Comparison of ENCODE assay signal across 8 cellular contexts in the genomic region with DNA sequence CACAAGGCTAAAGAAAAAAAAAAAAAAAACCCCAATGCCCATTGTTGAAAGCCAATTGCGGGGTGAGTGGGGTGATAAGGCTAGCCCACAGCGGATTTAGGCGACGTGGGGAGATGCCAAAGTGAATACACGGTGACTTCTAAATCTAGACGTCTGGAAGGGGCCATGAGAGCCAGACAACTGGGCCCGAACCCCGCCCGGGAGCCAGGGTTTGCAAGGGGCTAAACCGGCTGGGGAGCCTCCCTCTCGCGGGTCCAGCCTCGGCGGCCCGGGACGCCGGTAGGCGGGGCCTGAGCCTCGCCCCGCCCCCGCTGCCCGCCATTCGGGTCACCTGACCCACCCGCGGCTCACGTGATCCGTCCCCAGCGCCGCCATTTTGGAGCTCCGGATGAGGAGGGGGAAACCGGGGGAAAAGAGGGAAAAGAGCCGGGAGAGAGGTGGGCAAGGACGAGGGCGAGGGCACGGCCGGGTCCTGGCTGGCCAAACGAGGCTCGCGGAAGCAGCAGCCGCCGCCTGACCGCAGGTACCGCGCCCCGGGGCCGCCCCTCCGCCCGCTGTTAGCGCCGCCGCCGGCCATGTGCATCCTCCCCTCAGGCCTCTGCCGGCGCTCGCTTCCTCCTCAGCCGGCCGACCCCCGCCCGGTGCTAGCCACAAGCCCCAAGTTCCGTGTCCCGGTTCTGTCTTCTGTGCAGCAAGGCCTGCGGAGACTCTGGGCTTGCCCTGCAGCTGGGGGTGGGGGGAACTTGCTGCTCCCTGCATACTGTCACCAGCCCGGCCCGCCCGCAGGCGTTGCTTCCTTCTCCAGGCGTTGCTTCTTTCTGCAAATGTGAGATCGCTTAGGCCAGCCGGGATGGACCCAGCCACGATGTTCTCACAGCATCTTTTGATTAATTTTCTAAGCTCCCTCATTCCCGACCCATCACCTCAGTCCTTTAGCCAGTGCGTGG. TPM values are rescaled to one million over a fixed set of nuclear protein-coding genes. Genes with fewer than 3 reads are reported as not detected.
A peak's percentile ranks its signal among the peaks of the same experiment; 100 is the strongest.
DNase-seq lines count a peak whose midpoint lies in the region; ATAC-seq and TF ChIP-seq lines count a peak whose summit lies in the region.

Gene ZNF507, plus strand, starts transcription at position 350 of the 947 bp plus-strand sequence. CDS start 7,221 bp downstream, outside the sequence.

- peak within 1 kb of the TSS; percentile 82 for H3K9ac ChIP-seq in OCI-LY1 (ENCODE audit: low read length)

- no peaks in the 10 kb centered on the region for H4K20me1 ChIP-seq in OCI-LY1 (ENCODE audit: insufficient read depth, low read length)

- no peaks in the 10 kb centered on the region for H3F3A ChIP-seq in OCI-LY1 (ENCODE audit: insufficient read depth, low read length)

- H3K4me1 ChIP-seq in OCI-LY1 (ENCODE audit: insufficient read depth, low read length, severe bottlenecking) = peaks cover 18% of the 10 kb centered on the region

- H3K4me3 ChIP-seq in OCI-LY1 (ENCODE audit: low read depth, low read length, poor library complexity, severe bottlenecking) = peak within 1 kb of the TSS; percentile 81
- peak within 1 kb of the TSS; percentile 93 for H3K4me3 ChIP-seq in epithelial cell of proximal tubule (ENCODE audit: low read depth, low read length)

- TF ChIP-seq CTCF in OCI-LY1 (IDR thresholded peaks at IDR 0.05; ENCODE audit: low read length) (peak; percentile 3; the same call in 1 of the 2 replicates), epithelial cell of proximal tubule (conservative IDR thresholded peaks at IDR 0.05; ENCODE audit: low read depth, low read length) (no peak)

- no peaks in the 10 kb centered on the region for H3K9me2 ChIP-seq in OCI-LY1 (ENCODE audit: low read depth, low read length)

- peak within 1 kb of the TSS; percentile 94 for H2AFZ ChIP-seq in OCI-LY1 (ENCODE audit: low read length)

- peaks cover 33% of the 10 kb centered on the region for H3K36me3 ChIP-seq in OCI-LY1 (ENCODE audit: insufficient read depth, low read length)

- H3K9me3 ChIP-seq in OCI-LY1 (ENCODE audit: low read length) = no peaks in the 10 kb centered on the region

- H3K27me3 ChIP-seq in OCI-LY1 (ENCODE audit: insufficient read depth, low read length) = no peaks in the 10 kb centered on the region

- DNase-seq in DMS 273 (lab: John Stamatoyannopoulos, UW; ENCODE audit: unreplicated experiment) (peak; percentile 94), HUDEP-2 (lab: John Stamatoyannopoulos, UW; ENCODE audit: unreplicated experiment in 76 of 76) (peak in 74 of 76 experiments; percentile 22 to 98 (median 82)), activated T-cell treated with anti-CD3 and anti-CD28 coated beads for 24 hours (ENCODE audit: low read depth) (peak; percentile 79), epithelial cell of proximal tubule (ENCODE audit: low read depth) (no peak), mucosa of gallbladder (ENCODE audit: low spot score) (peak; percentile 75)
- peak; percentile 80 for DNase-seq in stimulated activated CD8-positive, alpha-beta memory T cell treated with anti-CD3 and anti-CD28 coated beads, Interleukin-4, amount 100 ng/mL, for 24 hours (ENCODE audit: low read depth)

- peak within 1 kb of the TSS; percentile 81 for H3K4me2 ChIP-seq in OCI-LY1 (ENCODE audit: low read length)

- peaks cover 26% of the 10 kb centered on the region for H3K79me2 ChIP-seq in OCI-LY1 (ENCODE audit: insufficient read depth, low read length)

- H3K27ac ChIP-seq in OCI-LY1 (ENCODE audit: low read depth, low read length, poor library complexity, severe bottlenecking) = peak within 1 kb of the TSS; percentile 14

- peak; percentile 81 for ATAC-seq in GM21390 (IDR thresholded peaks at IDR 0.05; ENCODE audit: unreplicated experiment)

RNA-seq across cellular contexts. Expression of gene ZNF507, which starts in this region (rescaled TPM):
- total RNA-seq in epithelial cell of proximal tubule = 5.1 and 7.6 TPM in 2 replicates
- 21.8 TPM for total RNA-seq in mucosa of gallbladder
